Comparison of ENCODE assay signal across 1 cellular context in genomic region chr9:130446111-130446861, GRCh38.
TF ChIP-seq lines count a peak whose summit lies in the region.

No MANE protein-coding gene starts in this region.

TF ChIP-seq in HEK293, 187 proteins besides CTCF, POLR2A, EP300 and RAD21 (continued from another document and continues in another):
- TF ChIP-seq ZBTB44 (tag by site-specific recombination; IDR thresholded peaks at IDR 0.05), result no peak
- TF ChIP-seq ZNF37A (tag by site-specific recombination; IDR thresholded peaks at IDR 0.05), result no peak
- TF ChIP-seq ZNF155 (tag by site-specific recombination; IDR thresholded peaks at IDR 0.05), result no peak
- TF ChIP-seq ZSCAN16 (tag by site-specific recombination; IDR thresholded peaks at IDR 0.05), result peak; percentile 70
- no peak for TF ChIP-seq PRDM4 (tag by site-specific recombination; IDR thresholded peaks at IDR 0.05)
- TF ChIP-seq AEBP2 (tag by site-specific recombination; IDR thresholded peaks at IDR 0.05; ENCODE audit: borderline replicate concordance), result no peak
- TF ChIP-seq OSR2 (tag by site-specific recombination; IDR thresholded peaks at IDR 0.05), result no peak
- TF ChIP-seq ZNF174 (tag by site-specific recombination; IDR thresholded peaks at IDR 0.05), result no peak
- TF ChIP-seq ZNF248 (tag by site-specific recombination; IDR thresholded peaks at IDR 0.05), result no peak
- no peak for TF ChIP-seq ZNF274 (IDR thresholded peaks at IDR 0.05; ENCODE audit: low read length)
- TF ChIP-seq ZNF274 (tag by site-specific recombination; IDR thresholded peaks at IDR 0.05; ENCODE audit: borderline replicate concordance), result no peak
- no peak for TF ChIP-seq ZNF629 (tag by site-specific recombination; IDR thresholded peaks at IDR 0.05)
- TF ChIP-seq SP2 (tag by site-specific recombination; IDR thresholded peaks at IDR 0.05), result peak; percentile 61
- TF ChIP-seq ZNF202 (tag by site-specific recombination; IDR thresholded peaks at IDR 0.05; ENCODE audit: borderline replicate concordance), result no peak
- no peak for TF ChIP-seq REST (tag by site-specific recombination; IDR thresholded peaks at IDR 0.05)
- no peak for TF ChIP-seq PRDM6 (tag by site-specific recombination; IDR thresholded peaks at IDR 0.05)
- no peak for TF ChIP-seq MEIS1 (CRISPR knock-in tag; IDR thresholded peaks at IDR 0.05; ENCODE audit: borderline replicate concordance)
- TF ChIP-seq ZNF214 (tag by site-specific recombination; IDR thresholded peaks at IDR 0.05; ENCODE audit: borderline replicate concordance), result no peak
- TF ChIP-seq ZNF518A (tag by site-specific recombination; conservative IDR thresholded peaks at IDR 0.05; ENCODE audit: low read depth), result no peak
- no peak for TF ChIP-seq ZNF560 (tag by site-specific recombination; IDR thresholded peaks at IDR 0.05; ENCODE audit: borderline replicate concordance)
- TF ChIP-seq GLI4 (tag by site-specific recombination; IDR thresholded peaks at IDR 0.05), result peak; percentile 52; the same call in 1 of the 2 replicates
- no peak for TF ChIP-seq ZNF239 (tag by site-specific recombination; IDR thresholded peaks at IDR 0.05)
- no peak for TF ChIP-seq ZNF580 (tag by site-specific recombination; IDR thresholded peaks at IDR 0.05)
- TF ChIP-seq ZSCAN18 (tag by site-specific recombination; IDR thresholded peaks at IDR 0.05), result no peak
- 0 out of 2 replicates have a peak, but pooled peaks have one; percentile 25 for TF ChIP-seq ZBTB7A (tag by site-specific recombination; IDR thresholded peaks at IDR 0.05; ENCODE audit: low read depth)
- TF ChIP-seq ZNF26 (tag by site-specific recombination; IDR thresholded peaks at IDR 0.05), result no peak
- TF ChIP-seq MYNN (tag by site-specific recombination; IDR thresholded peaks at IDR 0.05; ENCODE audit: borderline replicate concordance), result no peak
- no peak; the same call in 1 of the 2 replicates for TF ChIP-seq KLF9 (tag by site-specific recombination; IDR thresholded peaks at IDR 0.05; ENCODE audit: low read depth)
- TF ChIP-seq ZBTB6 (tag by site-specific recombination; IDR thresholded peaks at IDR 0.05), result no peak
- TF ChIP-seq BCL6B (tag by site-specific recombination; IDR thresholded peaks at IDR 0.05), result no peak
- TF ChIP-seq ZNF140 (tag by site-specific recombination; IDR thresholded peaks at IDR 0.05), result no peak
- TF ChIP-seq ZNF585B (tag by site-specific recombination; IDR thresholded peaks at IDR 0.05), result no peak
- peak; percentile 23; the same call in 1 of the 2 replicates for TF ChIP-seq ZNF394 (tag by site-specific recombination; IDR thresholded peaks at IDR 0.05; ENCODE audit: borderline replicate concordance)
- no peak for TF ChIP-seq TRIM28 (IDR thresholded peaks at IDR 0.05; ENCODE audit: borderline replicate concordance, low read length)
- no peak for TF ChIP-seq ZNF571 (tag by site-specific recombination; IDR thresholded peaks at IDR 0.05)
